ENCODE assay signal across 24 cellular contexts in genomic region chr2:71702971-71703898, GRCh38.
"Had no signal": no experiment of that assay in that cellular context is flagged by ENCODE, and none has a peak within 500 bp of the region (broad histone marks: within the 10 kb centered on the region; RNA-seq: fewer than 3 reads in every experiment).

No MANE protein-coding gene starts in this region.

- H3K9me3 Mint-ChIP-seq: activated CD4-positive, alpha-beta memory T cell treated with anti-CD3 and anti-CD28 coated beads for 36 hours; activated T-helper 1 cell treated with anti-CD3 and anti-CD28 coated beads, Interleukin-12 subunit alpha, Interleukin-12 subunit beta, Interleukin-2, Interleukin-4 antibody, amounts not matched to agents 30 ng/mL and 10 ng/mL and 1 ng/mL, durations not matched to agents 14 hours and 24 hours and 36 hours; central memory CD8-positive, alpha-beta T cell; naive thymus-derived CD8-positive, alpha-beta T cell had no signal

- H3K4me1 ChIP-seq: breast epithelium, foreskin keratinocyte had no signal

- H3K4me3 Mint-ChIP-seq: activated CD4-positive, alpha-beta memory T cell treated with anti-CD3 and anti-CD28 coated beads for 36 hours; activated T-helper 1 cell treated with anti-CD3 and anti-CD28 coated beads, Interleukin-12 subunit alpha, Interleukin-12 subunit beta, Interleukin-2, Interleukin-4 antibody, amounts not matched to agents 30 ng/mL and 10 ng/mL and 1 ng/mL, durations not matched to agents 14 hours and 24 hours and 36 hours; central memory CD8-positive, alpha-beta T cell; naive thymus-derived CD8-positive, alpha-beta T cell had no signal

- FAIRE-seq: colon, urothelium cell line had no signal

- H3K36me3 Mint-ChIP-seq: activated CD4-positive, alpha-beta memory T cell treated with anti-CD3 and anti-CD28 coated beads for 36 hours; naive thymus-derived CD8-positive, alpha-beta T cell had no signal

- H3K4me1 Mint-ChIP-seq: central memory CD8-positive, alpha-beta T cell; naive thymus-derived CD8-positive, alpha-beta T cell had no signal

- H3K36me3 ChIP-seq: breast epithelium, esophagus muscularis mucosa, ovary, transverse colon had no signal

- ATAC-seq: foreskin keratinocyte; left ventricle myocardium superior; naive thymus-derived CD8-positive, alpha-beta T cell; stimulated activated naive CD8-positive, alpha-beta T cell treated with anti-CD3 and anti-CD28 coated beads, Interleukin-15, Interleukin-2, amounts not matched to agents 100 U/mL and 50 U/mL, for 24 hours had no signal

- H3K4me3 ChIP-seq: breast epithelium, esophagus muscularis mucosa, ovary, testis, transverse colon had no signal

- H3K27me3 ChIP-seq: breast epithelium, esophagus muscularis mucosa, ovary, testis, transverse colon had no signal

- H3K27ac ChIP-seq: esophagus muscularis mucosa, foreskin keratinocyte, ovary, testis, transverse colon had no signal

- DNase-seq: activated CD4-positive, alpha-beta memory T cell treated with anti-CD3 and anti-CD28 coated beads for 36 hours; activated CD4-positive, alpha-beta T cell treated with anti-CD3 and anti-CD28 coated beads for 48 hours; activated CD8-positive, alpha-beta memory T cell treated with anti-CD3 and anti-CD28 coated beads, Interleukin-2, amount 50 U/mL, for 4 hours; activated gamma-delta T cell treated with Interleukin-2 at 50 U/mL for 16 hours; activated naive CD4-positive, alpha-beta T cell treated with anti-CD3 and anti-CD28 coated beads, Interleukin-2, amount 50 U/mL, for 16 hours; activated T-cell treated with anti-CD3 and anti-CD28 coated beads, Interleukin-2, amount 50 U/mL, for 1 hour; dermis blood vessel endothelial cell; effector CD4-positive, alpha-beta T cell; foreskin keratinocyte; left ventricle myocardium superior; mammary epithelial cell; midbrain; naive thymus-derived CD8-positive, alpha-beta T cell; stimulated activated CD4-positive, alpha-beta T cell treated with anti-CD3 and anti-CD28 coated beads, Interleukin-2, amount 100 ng/mL, for 48 hours; stimulated activated naive CD8-positive, alpha-beta T cell treated with anti-CD3 and anti-CD28 coated beads, Interleukin-15, Interleukin-2, amounts not matched to agents 100 U/mL and 50 U/mL, for 24 hours; testis; transverse colon had no signal

- H3K27ac Mint-ChIP-seq: activated CD4-positive, alpha-beta memory T cell treated with anti-CD3 and anti-CD28 coated beads for 36 hours; activated T-helper 1 cell treated with anti-CD3 and anti-CD28 coated beads, Interleukin-12 subunit alpha, Interleukin-12 subunit beta, Interleukin-2, Interleukin-4 antibody, amounts not matched to agents 30 ng/mL and 10 ng/mL and 1 ng/mL, durations not matched to agents 14 hours and 24 hours and 36 hours; naive thymus-derived CD8-positive, alpha-beta T cell had no signal

- H3K9me3 ChIP-seq: breast epithelium, esophagus muscularis mucosa, ovary, testis, transverse colon had no signal

- H3K27me3 Mint-ChIP-seq: activated CD4-positive, alpha-beta memory T cell treated with anti-CD3 and anti-CD28 coated beads for 36 hours had no signal
